Comparison of ENCODE assay signal across 26 cellular contexts in genomic region chr13:38735655-38736440, GRCh38. TPM values are rescaled to one million over a fixed set of nuclear protein-coding genes. Genes with fewer than 3 reads are reported as not detected.
DNase-seq lines count a peak whose midpoint lies in the region; ATAC-seq, FAIRE-seq and TF ChIP-seq lines count a peak whose summit lies in the region.
"Had no signal": no experiment of that assay in that cellular context is flagged by ENCODE, and none has a peak within 500 bp of the region (broad histone marks: within the 10 kb centered on the region; RNA-seq: fewer than 3 reads in every experiment).

No MANE protein-coding gene starts in this region.

- H3K9me3 ChIP-seq in HAP-1 (no peaks in the 10 kb centered on the region), kidney (ENCODE audit: control insufficient read depth in 1 of 2, low read length in 2 of 2) (no peaks in the 10 kb centered on the region)
- H3K9me3 ChIP-seq: tibial artery had no signal

- peak; percentile 78 for FAIRE-seq in kidney (lab: Jason Lieb, UNC)
- FAIRE-seq: astrocyte had no signal

- in situ Hi-C loops in HAP-1 (cut with MboI; ENCODE audit: low sequenced_read_pairs), result no loop called here

- H3K27ac ChIP-seq in kidney (ENCODE audit: low read depth in 2 of 2, low read length in 2 of 2) (peak overlapping the region; percentile 63 to 65), rectal smooth muscle tissue (ENCODE audit: low read depth, low read length) (peak overlapping the region; percentile 7)
- H3K27ac ChIP-seq: epithelial cell of prostate, KMS-11, tibial artery had no signal

- DNase-seq in HAP-1 (ENCODE audit: low spot score in 2 of 2) (peak; percentile 33 to 42), NCI-H2227 treated with DMSO at 0.1 percent for 48 hours (lab: John Stamatoyannopoulos, UW) (peak; percentile 60), kidney (no peak), COR-L47 (lab: John Stamatoyannopoulos, UW) (no peak)
- DNase-seq: activated CD4-positive, alpha-beta memory T cell treated with anti-CD3 and anti-CD28 coated beads, Interleukin-2, amount 10 ng/mL, durations not matched to agents 7 days and 5 days; activated CD4-positive, CD25-positive, alpha-beta regulatory T cell treated with anti-CD3 and anti-CD28 coated beads, Interleukin-2, amount 50 U/mL, for 72 hours; activated effector memory CD4-positive, alpha-beta T cell treated with Interleukin-2 at 50 U/mL for 16 hours; activated naive CD8-positive, alpha-beta T cell treated with anti-CD3 and anti-CD28 coated beads, Interleukin-2, amount 10 ng/mL, durations not matched to agents 7 days and 5 days; cerebellar nuclear complex; EL; left cardiac atrium; NCI-H187 treated with DMSO at 0.1 percent for 48 hours; NCI-H446 treated with DMSO at 0.1 percent for 48 hours; SHP77 treated with DMSO at 0.1 percent for 48 hours; stimulated activated CD4-positive, alpha-beta T cell treated with anti-CD3 and anti-CD28 coated beads, Interleukin-15, amount 100 ng/mL, for 24 hours; stimulated activated naive CD8-positive, alpha-beta T cell treated with anti-CD3 and anti-CD28 coated beads, Interleukin-15, amount 100 ng/mL, for 72 hours; tibial artery had no signal

- H3K36me3 ChIP-seq in HAP-1 (replicated peaks) (no peaks in the 10 kb centered on the region), kidney (ENCODE audit: control insufficient read depth in 1 of 2, insufficient read depth in 2 of 2, low read length in 2 of 2) (no peaks in the 10 kb centered on the region), rectal smooth muscle tissue (ENCODE audit: control insufficient read depth, insufficient read depth, low read length) (no peaks in the 10 kb centered on the region)
- H3K36me3 ChIP-seq: tibial artery had no signal

- intact Hi-C loops in kidney (cut with DNase I), result no loop called here

- no peak for TF ChIP-seq CTCF in kidney (IDR thresholded peaks at IDR 0.05; ENCODE audit: borderline replicate concordance, extremely low read depth, insufficient read depth)

- H3K27me3 ChIP-seq in HAP-1 (ENCODE audit: low read depth), result no peaks in the 10 kb centered on the region
- no peaks in the 10 kb centered on the region for H3K27me3 ChIP-seq in rectal smooth muscle tissue (ENCODE audit: control insufficient read depth, insufficient read depth, low read length)
- H3K27me3 ChIP-seq: tibial artery had no signal

- H3K4me3 ChIP-seq in HAP-1 (no peak overlapping the region), kidney (ENCODE audit: low read length in 2 of 2) (peak overlapping the region; percentile 20 to 28), rectal smooth muscle tissue (ENCODE audit: low read length) (no peak overlapping the region)
- H3K4me3 ChIP-seq: tibial artery had no signal

- ATAC-seq in HG03095 (IDR thresholded peaks at IDR 0.05; ENCODE audit: unreplicated experiment) (no peak), GM21717 (IDR thresholded peaks at IDR 0.05; ENCODE audit: unreplicated experiment) (no peak), GM21825 (IDR thresholded peaks at IDR 0.05; ENCODE audit: unreplicated experiment) (no peak)
- ATAC-seq: left cardiac atrium; Panc1; sciatic nerve; stimulated activated naive CD8-positive, alpha-beta T cell treated with anti-CD3 and anti-CD28 coated beads, Interleukin-15, amount 100 ng/mL, for 72 hours had no signal

- H3K9ac ChIP-seq in kidney (ENCODE audit: low read length in 2 of 2) (no peak overlapping the region), rectal smooth muscle tissue (ENCODE audit: low read length) (no peak overlapping the region)
- H3K9ac ChIP-seq: KMS-11 had no signal

- H3K4me1 ChIP-seq in HAP-1 (peaks cover 30% of the 10 kb centered on the region), kidney (ENCODE audit: control insufficient read depth in 1 of 2, insufficient read depth in 1 of 2, low read depth in 1 of 2, low read length in 2 of 2) (peaks cover 6 to 13% of the 10 kb centered on the region in 2 donors), rectal smooth muscle tissue (ENCODE audit: control insufficient read depth, insufficient read depth, low read length) (no peaks in the 10 kb centered on the region)
- H3K4me1 ChIP-seq: tibial artery had no signal

RNA-seq across cellular contexts. Expression of gene FREM2, which starts 49.0 kb away (rescaled TPM):
- total RNA-seq in kidney, result 16.9 TPM
- polyA plus RNA-seq in kidney (ENCODE audit: insufficient read depth, low read depth, low replicate concordance), result 3.6 TPM
- total RNA-seq: activated CD4-positive, alpha-beta memory T cell treated with anti-CD3 and anti-CD28 coated beads, Interleukin-2, amount 10 ng/mL, durations not matched to agents 7 days and 5 days; activated naive CD8-positive, alpha-beta T cell treated with anti-CD3 and anti-CD28 coated beads, Interleukin-2, amount 10 ng/mL, durations not matched to agents 7 days and 5 days had no signal

Comparison
In these comparisons a context has a peak if more than half of its experiments do, and no peak if none do; other contexts are left out.
1. DNase-seq: peak in HAP-1 (2 of 2) and NCI-H2227 treated with DMSO at 0.1 percent for 48 hours (single experiment); none in kidney (single experiment) and COR-L47 (single experiment).
2. H3K4me3 ChIP-seq: peak in kidney (2 of 2); none in HAP-1 (single experiment) and rectal smooth muscle tissue (single experiment).